22 cellular contexts compared by ENCODE assay signal in the genomic region with DNA sequence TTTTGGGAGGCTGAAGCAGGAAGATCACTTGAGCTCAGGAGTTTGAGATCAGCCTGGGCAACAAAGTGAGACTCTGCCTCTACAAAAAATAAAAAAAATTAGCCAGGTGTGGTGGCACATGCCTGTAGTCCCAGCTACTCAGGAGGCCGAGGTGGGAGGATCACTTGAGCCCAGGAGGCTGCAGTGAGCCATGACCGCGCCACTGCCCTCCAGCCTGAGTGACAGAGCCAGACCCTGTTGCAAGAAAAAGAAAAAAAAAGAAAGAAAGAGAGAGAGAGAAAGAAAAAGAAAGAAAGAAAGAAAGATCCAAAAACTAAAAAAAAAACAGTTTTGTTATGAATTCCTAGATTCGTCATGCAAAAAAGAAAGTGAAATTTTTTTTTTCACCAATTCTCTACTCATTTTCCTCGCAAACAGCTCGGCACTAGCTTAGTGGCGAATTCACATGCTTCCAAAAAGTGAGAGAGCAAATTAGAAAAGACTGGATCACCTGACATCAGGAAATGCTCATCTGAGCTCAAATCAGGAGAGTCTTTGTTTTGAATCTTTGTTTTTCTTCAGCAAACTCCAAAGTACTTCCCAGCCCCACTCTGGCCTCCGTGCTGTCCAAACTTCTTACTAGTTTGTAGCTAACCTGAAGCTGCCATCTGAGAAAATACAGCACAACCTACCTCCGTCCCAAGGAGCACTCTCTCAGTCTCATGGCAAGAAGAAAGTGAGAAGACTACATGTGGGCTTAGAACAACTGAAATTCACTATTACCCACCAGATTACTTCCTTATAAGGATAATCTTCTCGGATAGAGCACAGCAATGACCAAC. TPM values are rescaled to one million over a fixed set of nuclear protein-coding genes. Genes with fewer than 3 reads are reported as not detected.
DNase-seq lines count a peak whose midpoint lies in the region; ATAC-seq and TF ChIP-seq lines count a peak whose summit lies in the region.
"Had no signal": no experiment of that assay in that cellular context is flagged by ENCODE, and none has a peak within 500 bp of the region (broad histone marks: within the 10 kb centered on the region; RNA-seq: fewer than 3 reads in every experiment).

No MANE protein-coding gene starts in this region.

- TF ChIP-seq CTCF in thyroid gland (IDR thresholded peaks at IDR 0.05): no peak
- TF ChIP-seq CTCF in gastroesophageal sphincter (IDR thresholded peaks at IDR 0.05): no peak

- no peak for ATAC-seq in gastroesophageal sphincter
- ATAC-seq: psoas muscle; stimulated activated naive CD8-positive, alpha-beta T cell treated with anti-CD3 and anti-CD28 coated beads, Interleukin-15, Interleukin-2, amounts not matched to agents 100 U/mL and 50 U/mL, for 24 hours had no signal

- WGBS in mesendoderm (ENCODE audit: extremely low coverage, insufficient coverage, low lambda C conversion rate): no CpG with 5 or more reads among the region's 10 CpGs
- 33 to 38% methylated on average over 10 of the region's 10 CpGs for WGBS in thyroid gland, 2 donors
- WGBS in gastroesophageal sphincter (ENCODE audit: low coverage in 1 of 2), 2 donors: 72 to 76% methylated on average over 9 to 10 of the region's 10 CpGs

- no peak overlapping the region for H3K18ac ChIP-seq in mesendoderm (ENCODE audit: low read length)

- peak in 1 of 2 donors; percentile 76 for TF ChIP-seq POLR2A in thyroid gland (IDR thresholded peaks at IDR 0.05)
- TF ChIP-seq POLR2A in gastroesophageal sphincter (IDR thresholded peaks at IDR 0.05): no peak

- intact Hi-C loops in thyroid gland (cut with DNase I): no loop called here

- H3K4me3 ChIP-seq in adipocyte (ENCODE audit: low read length) (peak overlapping the region; percentile 37), mesendoderm (ENCODE audit: low read length) (no peak overlapping the region), thyroid gland (replicated peaks in 1 of 3) (no peak overlapping the region), gastroesophageal sphincter (peak overlapping the region in 1 of 2 donors; percentile 6)
- H3K4me3 ChIP-seq: psoas muscle had no signal

- no peak for DNase-seq in activated T-cell treated with anti-CD3 and anti-CD28 coated beads, Interleukin-2, amount 50 U/mL, for 24 hours
- DNase-seq in activated T-cell treated with anti-CD3 and anti-CD28 coated beads for 4 hours (no peak), adipocyte (ENCODE audit: low read depth) (no peak), mesendoderm (no peak), thyroid gland (peak; percentile 74 to 75), DMS 273 (lab: John Stamatoyannopoulos, UW; ENCODE audit: unreplicated experiment) (no peak), SIG-M5 treated with dmso at 0.1 percent for 504 hours (lab: John Stamatoyannopoulos, UW; ENCODE audit: unreplicated experiment) (no peak)
- DNase-seq: activated CD4-positive, CD25-positive, alpha-beta regulatory T cell; activated gamma-delta T cell treated with Interleukin-2 at 50 U/mL for 16 hours; CD4-positive, CD25-positive, alpha-beta regulatory T cell; DMS79; MM.1S; NCI-H2029; NCI-H510A; OCI-M1; psoas muscle; SIG-M5; stimulated activated CD4-positive, alpha-beta T cell treated with anti-CD3 and anti-CD28 coated beads, Interleukin-15, amount 100 ng/mL, for 24 hours; stimulated activated naive CD8-positive, alpha-beta T cell treated with anti-CD3 and anti-CD28 coated beads, Interleukin-15, Interleukin-2, amounts not matched to agents 100 U/mL and 50 U/mL, for 24 hours; T-helper 2 cell had no signal

- H3K27ac Mint-ChIP-seq in activated T-cell treated with anti-CD3 and anti-CD28 coated beads, Interleukin-2, amount 50 U/mL, for 24 hours: peak overlapping the region; percentile 66

- no peak overlapping the region for H2BK120ac ChIP-seq in mesendoderm (ENCODE audit: low read depth, low read length)

- H3K4ac ChIP-seq in mesendoderm (ENCODE audit: low read depth, low read length): no peak overlapping the region

- H3K23ac ChIP-seq in mesendoderm (ENCODE audit: low read length): no peak overlapping the region

- H3K36me3 Mint-ChIP-seq in activated T-cell treated with anti-CD3 and anti-CD28 coated beads, Interleukin-2, amount 50 U/mL, for 24 hours (ENCODE audit: low read depth): no peaks in the 10 kb centered on the region
- H3K36me3 Mint-ChIP-seq: CD4-positive, CD25-positive, alpha-beta regulatory T cell had no signal

- no peak overlapping the region for H3K27ac ChIP-seq in mesendoderm (ENCODE audit: low read depth, low read length)
- peak overlapping the region; percentile 85 to 94 (median 92) for H3K27ac ChIP-seq in thyroid gland
- H3K27ac ChIP-seq in gastroesophageal sphincter: no peak overlapping the region
- H3K27ac ChIP-seq: psoas muscle had no signal

- H4K8ac ChIP-seq in mesendoderm (ENCODE audit: low read depth, low read length): no peak overlapping the region

- no peak overlapping the region for H2BK15ac ChIP-seq in mesendoderm (replicated peaks; ENCODE audit: low read depth)

- no peaks in the 10 kb centered on the region for H3K27me3 ChIP-seq in adipocyte (replicated peaks; ENCODE audit: control insufficient read depth, insufficient read depth, low read length)
- H3K27me3 ChIP-seq in mesendoderm (ENCODE audit: insufficient read depth, low read length, poor library complexity): no peaks in the 10 kb centered on the region
- no peaks in the 10 kb centered on the region for H3K27me3 ChIP-seq in thyroid gland
- no peaks in the 10 kb centered on the region for H3K27me3 ChIP-seq in gastroesophageal sphincter

- H3K79me2 ChIP-seq in mesendoderm (ENCODE audit: control insufficient read depth, insufficient read depth, low read length): no peaks in the 10 kb centered on the region

- H4K5ac ChIP-seq in mesendoderm (ENCODE audit: low read length): peak overlapping the region; percentile 2

- H3K4me1 Mint-ChIP-seq in activated T-cell treated with anti-CD3 and anti-CD28 coated beads, Interleukin-2, amount 50 U/mL, for 24 hours (ENCODE audit: low read depth): peaks cover 7% of the 10 kb centered on the region
- H3K4me1 Mint-ChIP-seq: CD4-positive, CD25-positive, alpha-beta regulatory T cell had no signal

- H3K4me3 Mint-ChIP-seq in activated T-cell treated with anti-CD3 and anti-CD28 coated beads, Interleukin-2, amount 50 U/mL, for 24 hours: peak overlapping the region; percentile 24
- H3K4me3 Mint-ChIP-seq: CD4-positive, CD25-positive, alpha-beta regulatory T cell had no signal

- H2AK5ac ChIP-seq in mesendoderm (ENCODE audit: low read length): no peak overlapping the region

- TF ChIP-seq EP300 in gastroesophageal sphincter (IDR thresholded peaks at IDR 0.05): no peak

- H3K27me3 Mint-ChIP-seq in activated T-cell treated with anti-CD3 and anti-CD28 coated beads, Interleukin-2, amount 50 U/mL, for 24 hours: peaks cover 3% of the 10 kb centered on the region
- H3K27me3 Mint-ChIP-seq: CD4-positive, CD25-positive, alpha-beta regulatory T cell had no signal

- no peak overlapping the region for H3K4me2 ChIP-seq in mesendoderm (ENCODE audit: low read length)

- H3K9me3 Mint-ChIP-seq in activated T-cell treated with anti-CD3 and anti-CD28 coated beads, Interleukin-2, amount 50 U/mL, for 24 hours: peaks cover 2% of the 10 kb centered on the region

- no peak overlapping the region for H2BK5ac ChIP-seq in mesendoderm (ENCODE audit: low read length)

- H3K79me1 ChIP-seq in mesendoderm (ENCODE audit: low read length): no peaks in the 10 kb centered on the region

- H3K36me3 ChIP-seq in adipocyte (ENCODE audit: control insufficient read depth, insufficient read depth, low read length, severe bottlenecking) (no peaks in the 10 kb centered on the region), mesendoderm (ENCODE audit: control insufficient read depth, insufficient read depth, low read length) (no peaks in the 10 kb centered on the region), thyroid gland (no peaks in the 10 kb centered on the region), gastroesophageal sphincter (no peaks in the 10 kb centered on the region)

- peak overlapping the region; percentile 60 for H3K9ac ChIP-seq in adipocyte (ENCODE audit: low read length)
- H3K9ac ChIP-seq in mesendoderm (ENCODE audit: low read length): no peak overlapping the region

- H3K56ac ChIP-seq in mesendoderm (ENCODE audit: low read length): no peak overlapping the region

- H3K9me3 ChIP-seq in adipocyte (ENCODE audit: control insufficient read depth, low read length): no peaks in the 10 kb centered on the region
- H3K9me3 ChIP-seq in thyroid gland: no peaks in the 10 kb centered on the region
- no peaks in the 10 kb centered on the region for H3K9me3 ChIP-seq in gastroesophageal sphincter
- H3K9me3 ChIP-seq: psoas muscle had no signal

- H3K4me1 ChIP-seq in adipocyte (ENCODE audit: control insufficient read depth, insufficient read depth, low read length): no peaks in the 10 kb centered on the region
- H3K4me1 ChIP-seq in mesendoderm (ENCODE audit: control insufficient read depth, low read depth, low read length): no peaks in the 10 kb centered on the region
- H3K4me1 ChIP-seq in thyroid gland: peaks cover 26 to 36% of the 10 kb centered on the region in 2 donors
- no peaks in the 10 kb centered on the region for H3K4me1 ChIP-seq in gastroesophageal sphincter
- H3K4me1 ChIP-seq: psoas muscle had no signal

RNA-seq across cellular contexts. Expression of a gene that starts 27.0 kb away (rescaled TPM):
- 3.1 TPM for polyA plus RNA-seq in mesendoderm (2013, experiment 1 of 2)
- 2.1 TPM for polyA plus RNA-seq in mesendoderm (2013, experiment 2 of 2)
- total RNA-seq in thyroid gland: 10 to 100 TPM; 34.4 to 86.4 (median 73.6) TPM
- 1 to 10 TPM in 3 of 4 donors, under 1 TPM in 1; 0.27 to 7.3 (median 1.2) TPM for total RNA-seq in gastroesophageal sphincter
- total RNA-seq: myocyte had no signal

Comparison
In these comparisons a context has a peak if more than half of its experiments do, and no peak if none do; other contexts are left out.
1. DNase-seq: peak in thyroid gland (2 of 2); none in activated T-cell treated with anti-CD3 and anti-CD28 coated beads, Interleukin-2, amount 50 U/mL, for 24 hours (single experiment), activated T-cell treated with anti-CD3 and anti-CD28 coated beads for 4 hours (single experiment), adipocyte (single experiment), mesendoderm (single experiment), DMS 273 (single experiment) and SIG-M5 treated with dmso at 0.1 percent for 504 hours (single experiment).
2. H3K27ac ChIP-seq: peak in thyroid gland (3 of 3); none in mesendoderm (single experiment) and gastroesophageal sphincter (0 of 4).
3. RNA of a gene that starts 27.0 kb away (total RNA-seq): 34.4 to 86.4 TPM in thyroid gland; 0.27 to 7.3 TPM in gastroesophageal sphincter; every median in the first group is over 4 times any median in the second.